In the genomic region with DNA sequence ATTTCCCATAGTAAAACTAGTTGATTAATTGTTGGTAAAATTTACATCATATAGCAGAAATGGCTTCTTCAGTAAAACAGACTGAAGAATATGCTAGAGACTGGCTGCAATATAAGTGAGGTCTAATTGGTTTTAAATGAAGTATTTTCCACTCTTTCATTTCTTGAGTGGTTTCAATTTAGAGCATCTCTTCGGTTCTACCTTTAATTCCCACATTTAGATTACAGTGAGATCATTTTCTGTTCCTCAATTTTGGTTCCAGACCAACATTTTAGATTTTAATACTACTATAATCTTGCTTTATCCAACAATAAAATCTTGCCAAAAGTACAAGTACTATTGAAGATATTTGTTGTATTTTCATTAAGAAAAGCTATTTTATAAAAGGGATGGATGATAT, we compare ENCODE assay signal across 14 cellular contexts. TPM values are rescaled to one million over a fixed set of nuclear protein-coding genes. Genes with fewer than 3 reads are reported as not detected.
A peak's percentile ranks its signal among the peaks of the same experiment; 100 is the strongest.
DNase-seq lines count a peak whose midpoint lies in the region; ATAC-seq, FAIRE-seq and TF ChIP-seq lines count a peak whose summit lies in the region.
"Had no signal": no experiment of that assay in that cellular context is flagged by ENCODE, and none has a peak within 500 bp of the region (broad histone marks: within the 10 kb centered on the region; RNA-seq: fewer than 3 reads in every experiment).

No MANE protein-coding gene starts in this region.

- H3K36me3 ChIP-seq in DND-41 (ENCODE audit: insufficient read depth, low read length) (no peaks in the 10 kb centered on the region; the same call in 1 of the 2 replicates), KMS-11 (ENCODE audit: insufficient read depth) (no peaks in the 10 kb centered on the region), GM12878 (ENCODE audit: control insufficient read depth in 2 of 2, insufficient read depth in 2 of 2, low read length in 1 of 2) (no peaks in the 10 kb centered on the region), pancreas (no peaks in the 10 kb centered on the region)
- H3K36me3 ChIP-seq: WERI-Rb-1 had no signal

- H3K27me3 ChIP-seq in DND-41 (ENCODE audit: insufficient read depth, low read length, poor library complexity) (no peaks in the 10 kb centered on the region), KMS-11 (ENCODE audit: insufficient read depth, low read depth) (no peaks in the 10 kb centered on the region), GM12878 (replicated peaks in 1 of 2; ENCODE audit: control insufficient read depth in 2 of 2, insufficient read depth in 2 of 2, low read length in 1 of 2) (no peaks in the 10 kb centered on the region), pancreas (no peaks in the 10 kb centered on the region)

- no peaks in the 10 kb centered on the region for H3K27me3 Mint-ChIP-seq in neural crest cell (ENCODE audit: low read depth)

- DNase-seq in DND-41 (no peak), GM12878 (ENCODE audit: low read depth, low spot score) (no peak), neural crest cell (ENCODE audit: low read depth, low spot score) (no peak), pancreas (no peak), NCI-H2196 treated with DMSO at 0.1 percent for 48 hours (lab: John Stamatoyannopoulos, UW; ENCODE audit: unreplicated experiment) (no peak)
- DNase-seq: anterior cingulate cortex, DMS79 treated with DMSO at 0.1 percent for 48 hours, erythroblast, NCI-H1417 treated with DMSO at 0.1 percent for 48 hours, posterior cingulate gyrus, WERI-Rb-1 had no signal

- TF ChIP-seq RAD21 in GM12878 (IDR thresholded peaks at IDR 0.05; ENCODE audit: insufficient read depth, low read depth, low read length): no peak

- POLR2A ChIA-PET in GM12878 (lab: Charles Lee): interaction anchor here (0.7 kb wide), 1 partner anchor 55 kb away, joined by 6 read pairs; no protein-coding TSS in a partner anchor

- H3K79me2 ChIP-seq in DND-41 (ENCODE audit: insufficient read depth, low read length): peaks cover 41% of the 10 kb centered on the region
- peaks cover 22% of the 10 kb centered on the region for H3K79me2 ChIP-seq in KMS-11 (ENCODE audit: insufficient read depth, low read depth)
- peaks cover 49% of the 10 kb centered on the region for H3K79me2 ChIP-seq in GM12878 (ENCODE audit: control insufficient read depth, insufficient read depth, low read length)

- H3K27ac Mint-ChIP-seq in neural crest cell (ENCODE audit: unreplicated experiment): no peak overlapping the region

- in situ Hi-C loops in GM12878 (cut with MboI): no loop called here

- CTCF ChIA-PET in GM12878 (lab: Yijun Ruan, JAX): interaction anchor here (1.1 to 2.2 kb wide), 4 partner anchors 11 to 68 kb away, joined by 3 to 6 read pairs (median 4); partner anchors contain the start of gene RUBCN

- TF ChIP-seq POLR2A in GM12878 (IDR thresholded peaks at IDR 0.05; ENCODE audit: low read depth, low read length): no peak

- intact Hi-C loops in GM12878 (cut with micrococcal nuclease; ENCODE audit: unreplicated experiment): loop anchor here (2.0 kb wide), 4 partner anchors 39 to 77 kb away; partner anchors contain the start of gene RUBCN
- intact Hi-C loops in pancreas (cut with DNase I): no loop called here

- H3K27ac ChIP-seq in DND-41 (ENCODE audit: low read length) (no peak overlapping the region), KMS-11 (no peak overlapping the region), GM12878 (ENCODE audit: control insufficient read depth, insufficient read depth) (peak overlapping the region; percentile 97), pancreas (no peak overlapping the region)
- H3K27ac ChIP-seq: WERI-Rb-1 had no signal

- H3K4me3 ChIP-seq in DND-41 (ENCODE audit: low read depth in 1 of 2, low read length in 2 of 2) (no peak overlapping the region), KMS-11 (IDR thresholded peaks at IDR 0.05; ENCODE audit: insufficient read depth, low read depth, low read length) (no peak overlapping the region), GM12878 (0 out of 2 replicates have a peak overlapping the region, but pooled peaks have one; percentile 79), pancreas (no peak overlapping the region)

- FAIRE-seq in GM12878 (lab: Jason Lieb, UNC): no peak
- FAIRE-seq in pancreas (lab: Jason Lieb, UNC): no peak

- TF ChIP-seq CTCF in DND-41 (IDR thresholded peaks at IDR 0.05; ENCODE audit: borderline replicate concordance, extremely low read depth, low read length, poor library complexity, severe bottlenecking) (no peak), KMS-11 (conservative IDR thresholded peaks at IDR 0.05; ENCODE audit: low read depth, low read length) (no peak), GM12878 (IDR thresholded peaks at IDR 0.05 in 2 of 3, conservative IDR thresholded peaks at IDR 0.05 in 1 of 3; ENCODE audit: control insufficient read depth in 2 of 3, extremely low read depth in 1 of 3, insufficient read depth in 1 of 3, low read depth in 3 of 3, low read length in 3 of 3) (no peak), neural crest cell (conservative IDR thresholded peaks at IDR 0.05) (no peak), pancreas (IDR thresholded peaks at IDR 0.05) (no peak)

- H3K9me3 Mint-ChIP-seq in neural crest cell: no peaks in the 10 kb centered on the region

- SMC1A ChIA-PET in GM12878 (lab: Charles Lee; ENCODE audit: uncharacterized antibody, unreplicated experiment): interaction anchor here (1.1 to 3.8 kb wide), 5 partner anchors 11 to 78 kb away, joined by 4 to 14 read pairs (median 13); no protein-coding TSS in a partner anchor

- RAD21 ChIA-PET in GM12878 (lab: Charles Lee; ENCODE audit: unreplicated experiment): interaction anchor here (1.2 to 1.7 kb wide), 2 partner anchors 39 kb away, joined by 3 to 5 read pairs; no protein-coding TSS in a partner anchor

- H3K9ac ChIP-seq in DND-41 (ENCODE audit: low read depth, low read length): peak overlapping the region; percentile 97
- no peak overlapping the region for H3K9ac ChIP-seq in KMS-11
- H3K9ac ChIP-seq in GM12878 (ENCODE audit: control insufficient read depth, insufficient read depth, low read length): peak overlapping the region; percentile 96

- H2AFZ ChIP-seq in DND-41 (ENCODE audit: low read depth, low read length): peak overlapping the region; percentile 99; the same call in 1 of the 2 replicates
- peak overlapping the region; percentile 85 for H2AFZ ChIP-seq in KMS-11 (ENCODE audit: low read depth)
- no peak overlapping the region for H2AFZ ChIP-seq in GM12878 (ENCODE audit: control insufficient read depth, low read depth, low read length)

- no peaks in the 10 kb centered on the region for H3K9me3 ChIP-seq in DND-41 (ENCODE audit: insufficient read depth, low read length, severe bottlenecking)
- no peaks in the 10 kb centered on the region; the same call in 2 of the 3 replicates for H3K9me3 ChIP-seq in GM12878 (replicated peaks; ENCODE audit: control insufficient read depth, insufficient read depth, low read length)
- H3K9me3 ChIP-seq in pancreas: no peaks in the 10 kb centered on the region

- H3K4me1 Mint-ChIP-seq in neural crest cell: peaks cover 33% of the 10 kb centered on the region

- H3K4me1 ChIP-seq in DND-41 (ENCODE audit: insufficient read depth, low read length) (peaks cover 24% of the 10 kb centered on the region), KMS-11 (ENCODE audit: low read depth, poor library complexity, severe bottlenecking) (peaks cover 20% of the 10 kb centered on the region), GM12878 (ENCODE audit: control insufficient read depth, insufficient read depth, low read length) (peaks cover 17% of the 10 kb centered on the region), pancreas (peaks cover 0 to 12% (median 4%) of the 10 kb centered on the region in 3 donors)

- WGBS in GM12878 (ENCODE audit: insufficient coverage, insufficient replicate concordance, low lambda C conversion rate, missing lambda C conversion rate): 0% methylated on average over 1 of the region's 1 CpG
- WGBS in pancreas, 2 donors: 74 to 82% methylated on average over 1 of the region's 1 CpG

- no peak for TF ChIP-seq EP300 in GM12878 (IDR thresholded peaks at IDR 0.05; ENCODE audit: borderline replicate concordance in 1 of 2, control insufficient read depth in 1 of 2, low read depth in 2 of 2, low read length in 2 of 2)

- peak overlapping the region; percentile 96 for H3K4me3 Mint-ChIP-seq in neural crest cell

- ATAC-seq in DND-41 (ENCODE audit: insufficient read depth, low read depth) (no peak), GM12878 (no peak), GM21717 (IDR thresholded peaks at IDR 0.05; ENCODE audit: unreplicated experiment) (no peak), pancreas (no peak), HG03108 (IDR thresholded peaks at IDR 0.05; ENCODE audit: unreplicated experiment) (no peak)

- BruUV-seq in GM12878 (replicated peaks; lab: Mats Ljungman, UMichigan): TSS peak; percentile 86

- H3K4me2 ChIP-seq in DND-41 (ENCODE audit: insufficient read depth, low read length) (peak overlapping the region; percentile 88), KMS-11 (peak overlapping the region; percentile 52), GM12878 (ENCODE audit: control insufficient read depth, insufficient read depth) (peak overlapping the region; percentile 85)

- no peaks in the 10 kb centered on the region for H3K36me3 Mint-ChIP-seq in neural crest cell (ENCODE audit: low read depth)

- H4K20me1 ChIP-seq in DND-41 (ENCODE audit: insufficient read depth, low read length) (0 out of 2 replicates have a peak, but pooled peaks cover 1% of the 10 kb centered on the region), KMS-11 (ENCODE audit: insufficient read depth) (no peaks in the 10 kb centered on the region), GM12878 (ENCODE audit: control insufficient read depth, insufficient read depth) (no peaks in the 10 kb centered on the region)

RNA-seq across cellular contexts. Expression of gene LRCH3, which starts 1.0 kb away (rescaled TPM):
- 357 and 406 TPM in 2 replicates for total RNA-seq in GM12878 (2013; cell fraction: nucleolus; rRNA removed)
- 39.8 and 44.6 TPM in 2 replicates for total RNA-seq in GM12878 (2014; rRNA removed)
- 41.5 and 50.4 TPM in 2 replicates for total RNA-seq in GM12878 (2014; rRNA removed; fragmentation: Illumina TruSeq; extraction: Trizol)
- 40.0 and 48.3 TPM in 2 replicates for total RNA-seq in GM12878 (2021)
- polyA plus RNA-seq in GM12878 (2011; ENCODE audit: low read depth): 22.3 TPM
- polyA plus RNA-seq in GM12878 (2011; rRNA removed): 111 and 132 TPM in 2 replicates
- polyA plus RNA-seq in GM12878 (2011; cell fraction: cytosol; rRNA removed): 95.9 and 99.7 TPM in 2 replicates
- 131 and 218 TPM in 2 replicates for polyA plus RNA-seq in GM12878 (2011; cell fraction: nucleus; rRNA removed)
- polyA plus RNA-seq in GM12878 (2012): 25.2 and 25.3 TPM in 2 replicates
- 44.9 and 49.5 TPM in 2 replicates for polyA plus RNA-seq in GM12878 (2014; fragmentation: Illumina TruSeq; extraction: Trizol)
- 1 to 10 TPM; 3.9 to 7.3 TPM for polyA plus RNA-seq in GM12878 (2014; fragmentation: Nextera tagmentation; extraction: Ambion mirVana)
- polyA plus RNA-seq in GM12878 (2014; rRNA removed): 133 and 136 TPM in 2 replicates
- 10 to 100 TPM; 26.6 to 26.8 TPM for polyA plus RNA-seq in GM12878 (2016; fragmentation: Nextera tagmentation; extraction: Ambion mirVana)
- 169 and 228 TPM in 2 replicates for polyA minus RNA-seq in GM12878 (2011; rRNA and poly(A)+ RNA removed)
- polyA minus RNA-seq in GM12878 (2011; cell fraction: cytosol; rRNA and poly(A)+ RNA removed): 25.3 and 42.1 TPM in 2 replicates
- 61.1 and 89.3 TPM in 2 replicates for polyA minus RNA-seq in GM12878 (2011; cell fraction: nucleus; rRNA and poly(A)+ RNA removed)
- 69.0 and 69.8 TPM in 2 replicates for total RNA-seq in neural crest cell
- 10 to 100 TPM; 11.1 to 26.1 (median 16.8) TPM for total RNA-seq in pancreas
- polyA plus RNA-seq in pancreas: 1 to 10 TPM; 5.4 to 9.7 TPM

RNA-seq across cellular contexts. Expression of gene FYTTD1, which starts 40.4 kb away (rescaled TPM):
- total RNA-seq in GM12878 (2013; cell fraction: nucleolus; rRNA removed): 25.4 and 27.5 TPM in 2 replicates
- total RNA-seq in GM12878 (2014; rRNA removed): 48.3 and 63.8 TPM in 2 replicates
- 61.5 and 64.6 TPM in 2 replicates for total RNA-seq in GM12878 (2014; rRNA removed; fragmentation: Illumina TruSeq; extraction: Trizol)
- 64.6 and 71.3 TPM in 2 replicates for total RNA-seq in GM12878 (2021)
- polyA plus RNA-seq in GM12878 (2011; ENCODE audit: low read depth): 15.6 TPM
- 43.2 and 76.1 TPM in 2 replicates for polyA plus RNA-seq in GM12878 (2011; rRNA removed)
- polyA plus RNA-seq in GM12878 (2011; cell fraction: cytosol; rRNA removed): 10.8 and 19.8 TPM in 2 replicates
- 10.2 and 11.0 TPM in 2 replicates for polyA plus RNA-seq in GM12878 (2011; cell fraction: nucleus; rRNA removed)
- 26.0 and 32.2 TPM in 2 replicates for polyA plus RNA-seq in GM12878 (2012)
- 82.3 and 101 TPM in 2 replicates for polyA plus RNA-seq in GM12878 (2014; fragmentation: Illumina TruSeq; extraction: Trizol)
- 10 to 100 TPM; 25.5 to 35.5 TPM for polyA plus RNA-seq in GM12878 (2014; fragmentation: Nextera tagmentation; extraction: Ambion mirVana)
- 54.2 and 65.6 TPM in 2 replicates for polyA plus RNA-seq in GM12878 (2014; rRNA removed)
- 100 to 1,000 TPM in 1 of 2 experiments, 10 to 100 TPM in 1; 98.9 to 101 TPM for polyA plus RNA-seq in GM12878 (2016; fragmentation: Nextera tagmentation; extraction: Ambion mirVana)
- polyA minus RNA-seq in GM12878 (2011; rRNA and poly(A)+ RNA removed): 22.0 and 35.8 TPM in 2 replicates
- 15.8 and 20.3 TPM in 2 replicates for polyA minus RNA-seq in GM12878 (2011; cell fraction: cytosol; rRNA and poly(A)+ RNA removed)
- 4.0 and 7.4 TPM in 2 replicates for polyA minus RNA-seq in GM12878 (2011; cell fraction: nucleus; rRNA and poly(A)+ RNA removed)
- 50.0 and 52.5 TPM in 2 replicates for total RNA-seq in neural crest cell
- 10 to 100 TPM; 22.8 to 37.9 (median 30.5) TPM for total RNA-seq in pancreas
- polyA plus RNA-seq in pancreas: 10 to 100 TPM in 1 of 2 donors, 1 to 10 TPM in 1; 8.3 to 11.0 TPM

RNA-seq across cellular contexts. Expression of gene RUBCN, which starts 53.3 kb away (rescaled TPM):
- 111 and 115 TPM in 2 replicates for total RNA-seq in GM12878 (2013; cell fraction: nucleolus; rRNA removed)
- total RNA-seq in GM12878 (2014; rRNA removed) (39.0 and 43.9 TPM in 2 replicates), GM12878 (2014; rRNA removed; fragmentation: Illumina TruSeq; extraction: Trizol) (27.1 and 28.1 TPM in 2 replicates), GM12878 (2021) (74.8 and 79.9 TPM in 2 replicates), neural crest cell (30.2 and 31.7 TPM in 2 replicates), pancreas (10 to 100 TPM in 5 of 6 donors, 1 to 10 TPM in 1; 8.6 to 14.1 (median 13.0) TPM)
- polyA plus RNA-seq in GM12878 (2011; ENCODE audit: low read depth): 31.9 TPM
- polyA plus RNA-seq in GM12878 (2011; rRNA removed) (15.6 and 24.0 TPM in 2 replicates), GM12878 (2014; fragmentation: Illumina TruSeq; extraction: Trizol) (36.9 and 37.1 TPM in 2 replicates), GM12878 (2014; fragmentation: Nextera tagmentation; extraction: Ambion mirVana) (10 to 100 TPM; 15.5 to 25.5 TPM), GM12878 (2014; rRNA removed) (55.8 and 61.4 TPM in 2 replicates), GM12878 (2016; fragmentation: Nextera tagmentation; extraction: Ambion mirVana) (10 to 100 TPM; 51.1 to 52.5 TPM), pancreas (10 to 100 TPM in 1 of 2 donors, 1 to 10 TPM in 1; 8.7 to 14.1 TPM)
- 25.5 and 30.7 TPM in 2 replicates for polyA plus RNA-seq in GM12878 (2011; cell fraction: cytosol; rRNA removed)
- 58.0 and 65.4 TPM in 2 replicates for polyA plus RNA-seq in GM12878 (2011; cell fraction: nucleus; rRNA removed)
- 32.0 and 41.2 TPM in 2 replicates for polyA plus RNA-seq in GM12878 (2012)
- 44.8 and 57.2 TPM in 2 replicates for polyA minus RNA-seq in GM12878 (2011; rRNA and poly(A)+ RNA removed)
- 17.2 and 25.2 TPM in 2 replicates for polyA minus RNA-seq in GM12878 (2011; cell fraction: cytosol; rRNA and poly(A)+ RNA removed)
- 34.0 and 51.4 TPM in 2 replicates for polyA minus RNA-seq in GM12878 (2011; cell fraction: nucleus; rRNA and poly(A)+ RNA removed)
